9 cellular contexts compared by ENCODE assay signal in the genomic region with DNA sequence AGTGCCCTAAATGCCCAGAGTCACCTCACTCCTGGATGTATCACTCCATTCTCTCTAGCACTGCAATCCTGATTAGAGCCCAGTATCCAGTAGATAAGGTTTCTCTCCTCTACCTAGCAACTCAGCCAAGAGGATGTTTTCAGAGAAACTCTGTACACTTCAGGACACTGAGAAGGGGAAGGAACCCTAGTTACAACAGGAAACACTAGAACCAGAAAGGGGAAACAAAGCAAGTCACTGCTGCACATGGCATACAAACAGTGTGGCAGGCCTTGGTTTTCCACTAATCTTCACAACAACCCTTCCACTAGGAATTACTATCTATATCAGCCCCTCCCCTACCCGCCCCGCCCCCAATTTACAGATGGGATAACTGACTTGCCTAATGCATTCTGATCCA. TPM values are rescaled to one million over a fixed set of nuclear protein-coding genes. Genes with fewer than 3 reads are reported as not detected.
DNase-seq lines count a peak whose midpoint lies in the region; ATAC-seq, FAIRE-seq and TF ChIP-seq lines count a peak whose summit lies in the region.
"Had no signal": no experiment of that assay in that cellular context is flagged by ENCODE, and none has a peak within 500 bp of the region (broad histone marks: within the 10 kb centered on the region; RNA-seq: fewer than 3 reads in every experiment).

No MANE protein-coding gene starts in this region.

- no peak overlapping the region for H2AFZ ChIP-seq in hepatocyte

- H3K36me3 ChIP-seq in hepatocyte (replicated peaks; ENCODE audit: insufficient read depth, low read depth): no peaks in the 10 kb centered on the region

- TF ChIP-seq EP300 in A549 (IDR thresholded peaks at IDR 0.05): no peak

- H3K27me3 ChIP-seq in hepatocyte: no peaks in the 10 kb centered on the region

- no peak overlapping the region for H3K4me3 ChIP-seq in A549
- no peak overlapping the region for H3K4me3 ChIP-seq in hepatocyte

- H3K27ac ChIP-seq in A549 (no peak overlapping the region), hepatocyte (no peak overlapping the region)

- peaks cover 41% of the 10 kb centered on the region for H3K79me2 ChIP-seq in hepatocyte

- H4K20me1 ChIP-seq in hepatocyte (ENCODE audit: insufficient read depth, poor library complexity, severe bottlenecking): no peaks in the 10 kb centered on the region

- H3K9me3 ChIP-seq in A549 (no peaks in the 10 kb centered on the region), hepatocyte (ENCODE audit: low read depth) (no peaks in the 10 kb centered on the region)

- no peak for TF ChIP-seq RAD21 in A549 (conservative IDR thresholded peaks at IDR 0.05 in 1 of 2, IDR thresholded peaks at IDR 0.05 in 1 of 2)

- CTCF ChIA-PET in A549 (lab: Yijun Ruan, JAX): interaction anchor here (1.0 kb wide), 1 partner anchor 10 kb away, joined by 4 read pairs; no protein-coding TSS in a partner anchor

- POLR2A ChIA-PET in A549 (lab: Yijun Ruan, JAX): no interaction called here

- H3K4me2 ChIP-seq in A549 (peak overlapping the region; percentile 84), hepatocyte (peak overlapping the region; percentile 77)

- no peak for FAIRE-seq in A549 (lab: Jason Lieb, UNC)
- FAIRE-seq in GM18507 (lab: Jason Lieb, UNC): peak; percentile 48

- WGBS in A549 (ENCODE audit: missing lambda C conversion rate): 72% methylated on average over 2 of the region's 2 CpGs
- WGBS in hepatocyte (ENCODE audit: low lambda C conversion rate, missing lambda C conversion rate): 100% methylated on average over 2 of the region's 2 CpGs

- TF ChIP-seq CTCF in A549 (IDR thresholded peaks at IDR 0.05) (no peak), hepatocyte (IDR thresholded peaks at IDR 0.05; ENCODE audit: poor library complexity) (no peak)

- H3K4me1 ChIP-seq in A549: peaks cover 13% of the 10 kb centered on the region
- H3K4me1 ChIP-seq in hepatocyte (ENCODE audit: insufficient read depth): peaks cover 7% of the 10 kb centered on the region

- no peak for ATAC-seq in A549

- no peak for TF ChIP-seq POLR2A in A549 (IDR thresholded peaks at IDR 0.05; ENCODE audit: low read length)

- DNase-seq in A549 (ENCODE audit: low read depth in 1 of 2, low spot score in 1 of 2) (no peak), GM18507 (ENCODE audit: extremely low spot score, insufficient read length, low read depth) (no peak), SW480 (ENCODE audit: low spot score) (peak; percentile 16), hepatocyte (ENCODE audit: low spot score) (no peak), GOT3 (lab: John Stamatoyannopoulos, UW) (no peak), cerebellar cortex (ENCODE audit: low spot score) (no peak), dedifferentiated amniotic fluid mesenchymal stem cell (ENCODE audit: extremely low spot score) (no peak)
- DNase-seq in stimulated activated CD4-positive, alpha-beta T cell treated with anti-CD3 and anti-CD28 coated beads, Interleukin-4, amount 100 ng/mL, for 4 hours: no peak
- DNase-seq: retina had no signal

- no peaks in the 10 kb centered on the region for H3K9me2 ChIP-seq in hepatocyte (replicated peaks; ENCODE audit: insufficient read depth)

TF ChIP-seq in A549, 52 proteins besides CTCF, POLR2A, EP300 and RAD21:
- no peak for TF ChIP-seq MAFK (IDR thresholded peaks at IDR 0.05; ENCODE audit: partially characterized antibody)
- TF ChIP-seq KDM1A (IDR thresholded peaks at IDR 0.05; ENCODE audit: low read depth): no peak
- no peak for TF ChIP-seq MYC (IDR thresholded peaks at IDR 0.05; ENCODE audit: borderline replicate concordance, low read length)
- no peak for TF ChIP-seq RNF2 (IDR thresholded peaks at IDR 0.05; ENCODE audit: borderline replicate concordance, low read depth)
- TF ChIP-seq CEBPB (IDR thresholded peaks at IDR 0.05): no peak
- no peak for TF ChIP-seq BHLHE40 (IDR thresholded peaks at IDR 0.05; ENCODE audit: low read depth, low read length)
- TF ChIP-seq NPAS2 (CRISPR knock-in tag; IDR thresholded peaks at IDR 0.05; ENCODE audit: borderline replicate concordance): no peak
- no peak for TF ChIP-seq EHMT2 (IDR thresholded peaks at IDR 0.05; ENCODE audit: low read depth)
- TF ChIP-seq HEYL (CRISPR knock-in tag; IDR thresholded peaks at IDR 0.05): no peak
- TF ChIP-seq SREBF2 (IDR thresholded peaks at IDR 0.05): no peak
- no peak for TF ChIP-seq RCOR1 (IDR thresholded peaks at IDR 0.05; ENCODE audit: low read depth, low read length)
- no peak for TF ChIP-seq NFE2L2 (conservative IDR thresholded peaks at IDR 0.05; ENCODE audit: low read length)
- TF ChIP-seq, protein P1, sequence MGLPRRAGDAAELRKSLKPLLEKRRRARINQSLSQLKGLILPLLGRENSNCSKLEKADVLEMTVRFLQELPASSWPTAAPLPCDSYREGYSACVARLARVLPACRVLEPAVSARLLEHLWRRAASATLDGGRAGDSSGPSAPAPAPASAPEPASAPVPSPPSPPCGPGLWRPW (IDR thresholded peaks at IDR 0.05): no peak
- no peak for TF ChIP-seq ESRRA (IDR thresholded peaks at IDR 0.05; ENCODE audit: borderline replicate concordance, low read length)
- no peak for TF ChIP-seq CHD4 (IDR thresholded peaks at IDR 0.05; ENCODE audit: borderline replicate concordance)
- no peak for TF ChIP-seq KDM5A (IDR thresholded peaks at IDR 0.05)

RNA-seq across cellular contexts. Expression of a gene that starts 1.6 kb away (rescaled TPM):
- polyA plus RNA-seq in A549 (2011; rRNA removed) (41.2 and 62.8 TPM in 2 replicates), A549 (2017; fragmentation: RNase III; extraction: RNeasy Plus Mini Kit Qiagen cat#74134 plus additional on column Dnase treatment) (37.5 to 39.2 TPM (median 39.0 TPM) in 3 replicates), hepatocyte (45.3 and 56.6 TPM in 2 replicates)
- 12.5 and 13.7 TPM in 2 replicates for polyA plus RNA-seq in A549 (2012; cell fraction: cytosol; rRNA removed)
- polyA plus RNA-seq in A549 (2012; cell fraction: nucleus; rRNA removed): 4.2 and 7.9 TPM in 2 replicates
- 31.6 and 37.4 TPM in 2 replicates for polyA minus RNA-seq in A549 (2011; rRNA and poly(A)+ RNA removed)
- 49.0 and 50.8 TPM in 2 replicates for total RNA-seq in hepatocyte
